ENCODE assay signal across 1 cellular context in the genomic region with DNA sequence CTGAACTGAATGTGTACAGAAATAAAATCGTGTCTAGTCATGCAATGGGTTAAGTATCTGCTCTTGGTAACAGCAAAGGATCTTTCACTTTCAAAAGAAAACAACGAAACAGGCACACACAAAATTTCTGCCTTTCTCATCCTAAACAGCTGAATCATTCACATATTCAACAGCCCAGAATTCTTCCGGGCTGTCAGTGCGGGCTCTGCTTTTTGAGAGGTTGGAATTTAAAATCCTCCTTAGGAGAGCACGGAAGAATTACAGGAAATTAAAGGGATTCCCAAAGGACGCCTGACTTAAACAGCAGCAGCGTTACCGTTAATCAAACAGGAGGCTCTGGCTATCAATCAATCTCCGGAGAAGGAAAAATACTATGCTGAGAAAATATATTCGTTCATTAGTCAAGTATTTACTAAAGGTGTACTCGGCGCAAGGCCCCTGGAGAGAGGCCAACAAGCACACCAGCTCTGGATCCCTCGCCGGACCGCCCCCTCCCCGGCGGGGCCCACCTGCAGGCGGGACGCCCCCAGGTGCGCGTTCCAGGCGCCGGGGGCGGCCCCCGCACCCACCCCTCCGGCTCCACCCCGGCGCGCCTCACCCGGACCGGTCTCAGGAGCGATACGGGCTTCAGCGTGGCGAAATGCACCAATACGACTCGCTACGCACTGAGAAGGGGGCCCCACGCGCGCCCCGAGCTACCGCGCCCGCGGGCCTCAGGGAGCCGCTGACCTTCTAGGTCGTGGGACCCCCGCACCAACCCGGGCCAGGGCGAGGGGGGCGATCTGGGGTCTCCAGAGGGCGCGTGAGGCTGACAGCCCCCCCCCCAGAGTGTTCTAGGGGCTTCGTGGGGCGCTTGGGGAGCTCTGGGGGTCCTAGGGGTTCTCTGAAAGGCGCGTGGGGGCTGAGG.
TF ChIP-seq lines count a peak whose summit lies in the region.

No MANE protein-coding gene starts in this region.

TF ChIP-seq in GM23338, 12 proteins besides CTCF, POLR2A, EP300 and RAD21 (continued from another document):
- TF ChIP-seq, protein P1, sequence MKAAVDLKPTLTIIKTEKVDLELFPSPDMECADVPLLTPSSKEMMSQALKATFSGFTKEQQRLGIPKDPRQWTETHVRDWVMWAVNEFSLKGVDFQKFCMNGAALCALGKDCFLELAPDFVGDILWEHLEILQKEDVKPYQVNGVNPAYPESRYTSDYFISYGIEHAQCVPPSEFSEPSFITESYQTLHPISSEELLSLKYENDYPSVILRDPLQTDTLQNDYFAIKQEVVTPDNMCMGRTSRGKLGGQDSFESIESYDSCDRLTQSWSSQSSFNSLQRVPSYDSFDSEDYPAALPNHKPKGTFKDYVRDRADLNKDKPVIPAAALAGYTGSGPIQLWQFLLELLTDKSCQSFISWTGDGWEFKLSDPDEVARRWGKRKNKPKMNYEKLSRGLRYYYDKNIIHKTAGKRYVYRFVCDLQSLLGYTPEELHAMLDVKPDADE (IDR thresholded peaks at IDR 0.05) = no peak
- no peak for TF ChIP-seq JUNB (IDR thresholded peaks at IDR 0.05; ENCODE audit: unreplicated experiment)
TF ChIP-seq in GM23338: peak in this region for 0.
